Comparison of ENCODE assay signal across 8 cellular contexts in genomic region chr9:70080481-70081119, GRCh38. TPM values are rescaled to one million over a fixed set of nuclear protein-coding genes. Genes with fewer than 3 reads are reported as not detected.
DNase-seq lines count a peak whose midpoint lies in the region; ATAC-seq and TF ChIP-seq lines count a peak whose summit lies in the region.

No MANE protein-coding gene starts in this region.

- no peak overlapping the region for H2AK9ac ChIP-seq in IMR-90 (replicated peaks; ENCODE audit: low read depth, low read length, poor library complexity)

- 0 out of 2 replicates have a peak, but pooled peaks cover 2% of the 10 kb centered on the region for H3K9me1 ChIP-seq in IMR-90 (ENCODE audit: insufficient read depth, low read length)

- no peak overlapping the region for H2BK5ac ChIP-seq in IMR-90 (ENCODE audit: low read depth, low read length, poor library complexity, severe bottlenecking)

- dilution Hi-C loops in IMR-90 (cut with HindIII; ENCODE audit: low sequenced_read_pairs, unreplicated experiment): no loop called here

- no peak overlapping the region for H2BK20ac ChIP-seq in IMR-90 (ENCODE audit: low read depth, low read length)

- no peak overlapping the region for H3K27ac ChIP-seq in IMR-90 (ENCODE audit: insufficient read depth, low read length)
- peak overlapping the region in 10 of 12 donors; percentile 25 to 92 (median 68) for H3K27ac ChIP-seq in heart left ventricle
- H3K27ac ChIP-seq in subcutaneous abdominal adipose tissue (ENCODE audit: low read depth, low read length): peak overlapping the region; percentile 9

- H3K23ac ChIP-seq in IMR-90 (ENCODE audit: low read depth, low read length): no peak overlapping the region

- in situ Hi-C loops in IMR-90 (cut with MboI; ENCODE audit: low sequenced_read_pairs): no loop called here

- DNase-seq in IMR-90: peak; percentile 74
- peak; percentile 30 for DNase-seq in SHP77 treated with DMSO at 0.1 percent for 48 hours (lab: John Stamatoyannopoulos, UW)
- DNase-seq in heart left ventricle: peak in 4 of 5 donors; percentile 40 to 54 (median 51)
- DNase-seq in NCI-H526 treated with DMSO at 0.1 percent for 48 hours (lab: John Stamatoyannopoulos, UW): no peak
- no peak for DNase-seq in NCI-H187 treated with DMSO at 0.1 percent for 48 hours (lab: John Stamatoyannopoulos, UW)
- no peak for DNase-seq in activated CD4-positive, alpha-beta T cell treated with anti-CD3 and anti-CD28 coated beads, Interleukin-2, amount 50 U/mL, for 48 hours
- DNase-seq in A172 (ENCODE audit: low spot score): no peak

- H3K4me1 ChIP-seq in IMR-90 (ENCODE audit: control insufficient read depth, insufficient read depth, low read length) (peaks cover 1% of the 10 kb centered on the region; the same call in 1 of the 2 replicates), heart left ventricle (peaks cover 0 to 60% (median 20%) of the 10 kb centered on the region in 12 donors), subcutaneous abdominal adipose tissue (ENCODE audit: control insufficient read depth in 5 of 5, insufficient read depth in 5 of 5, low read length in 5 of 5) (peaks cover 3 to 24% (median 21%) of the 10 kb centered on the region in 5 donors)

- H3K56ac ChIP-seq in IMR-90 (ENCODE audit: extremely low read depth, insufficient read depth, low read length): no peak overlapping the region

- H3K9me3 ChIP-seq in IMR-90 (ENCODE audit: control insufficient read depth, insufficient read depth, low read length): no peaks in the 10 kb centered on the region
- no peaks in the 10 kb centered on the region for H3K9me3 ChIP-seq in heart left ventricle
- H3K9me3 ChIP-seq in subcutaneous abdominal adipose tissue (ENCODE audit: control insufficient read depth in 5 of 5, low read length in 5 of 5): no peaks in the 10 kb centered on the region

- 0 out of 4 replicates have a peak overlapping the region, but pooled peaks of 1 of the 2 experiments have one; percentile 17 for H4K8ac ChIP-seq in IMR-90 (ENCODE audit: low read depth in 2 of 2, low read length in 2 of 2)

- no peak overlapping the region for H4K5ac ChIP-seq in IMR-90 (ENCODE audit: low read depth, low read length)

- H3K79me1 ChIP-seq in IMR-90 (ENCODE audit: low read depth in 1 of 2, low read length in 2 of 2): no peaks in the 10 kb centered on the region

- H3K4ac ChIP-seq in IMR-90 (ENCODE audit: low read depth, low read length): no peak overlapping the region

- H3K4me3 ChIP-seq in IMR-90 (ENCODE audit: insufficient read depth, low read depth, low read length) (no peak overlapping the region), heart left ventricle (no peak overlapping the region), subcutaneous abdominal adipose tissue (ENCODE audit: low read depth in 1 of 5, low read length in 5 of 5) (peak overlapping the region in 1 of 5 donors; percentile 12)

- H3K18ac ChIP-seq in IMR-90 (ENCODE audit: low read depth, low read length): no peak overlapping the region

- intact Hi-C loops in IMR-90 (cut with micrococcal nuclease): no loop called here
- intact Hi-C loops in heart left ventricle (cut with DNase I): loop anchor here in 2 of 10 donors (10.0 kb wide), 2 partner anchors 46 to 276 kb away; no protein-coding TSS in a partner anchor

- H2AFZ ChIP-seq in IMR-90 (replicated peaks; ENCODE audit: low read length, poor library complexity): no peak overlapping the region

- TF ChIP-seq CTCF in IMR-90 (conservative IDR thresholded peaks at IDR 0.05; ENCODE audit: low read depth, low read length) (no peak), heart left ventricle (IDR thresholded peaks at IDR 0.05) (no peak)

- TF ChIP-seq RAD21 in IMR-90 (IDR thresholded peaks at IDR 0.05; ENCODE audit: low read length): no peak

- H2BK120ac ChIP-seq in IMR-90 (ENCODE audit: low read depth, low read length): no peak overlapping the region

- H3K27me3 ChIP-seq in IMR-90 (ENCODE audit: control insufficient read depth, insufficient read depth, low read length) (no peaks in the 10 kb centered on the region; the same call in 1 of the 2 replicates), heart left ventricle (no peaks in the 10 kb centered on the region), subcutaneous abdominal adipose tissue (ENCODE audit: control insufficient read depth in 5 of 5, insufficient read depth in 4 of 5, low read length in 5 of 5) (no peaks in the 10 kb centered on the region)

- peak overlapping the region; percentile 8; the same call in 1 of the 2 replicates for H3K14ac ChIP-seq in IMR-90 (replicated peaks; ENCODE audit: low read depth, low read length)

- no peaks in the 10 kb centered on the region for H3K36me3 ChIP-seq in IMR-90 (ENCODE audit: control insufficient read depth, insufficient read depth, low read length)
- no peaks in the 10 kb centered on the region for H3K36me3 ChIP-seq in heart left ventricle
- H3K36me3 ChIP-seq in subcutaneous abdominal adipose tissue (ENCODE audit: control insufficient read depth in 5 of 5, insufficient read depth in 5 of 5, low read length in 5 of 5): no peaks in the 10 kb centered on the region

- H2AK5ac ChIP-seq in IMR-90 (ENCODE audit: low read depth, low read length): no peak overlapping the region

- no peaks in the 10 kb centered on the region for H4K20me1 ChIP-seq in IMR-90 (ENCODE audit: insufficient read depth, low read length)

- POLR2A ChIA-PET in IMR-90 (lab: Charles Lee; ENCODE audit: unreplicated experiment): no interaction called here

- BruUV-seq in IMR-90 (replicated peaks; lab: Mats Ljungman, UMichigan): no TSS peak

- TF ChIP-seq POLR2A in IMR-90 (IDR thresholded peaks at IDR 0.05; ENCODE audit: low read depth, low read length): no peak
- no peak for TF ChIP-seq POLR2A in heart left ventricle (IDR thresholded peaks at IDR 0.05)

- CTCF ChIA-PET in IMR-90 (lab: Yijun Ruan, JAX): interaction anchor here (1.2 to 1.9 kb wide), 2 partner anchors 30 to 127 kb away, joined by 3 to 7 read pairs; no protein-coding TSS in a partner anchor

- H2BK15ac ChIP-seq in IMR-90 (ENCODE audit: low read depth, low read length): no peak overlapping the region

- no peak overlapping the region for H3K4me2 ChIP-seq in IMR-90 (ENCODE audit: low read depth, low read length)

- H4K91ac ChIP-seq in IMR-90 (ENCODE audit: insufficient read depth, low read depth, low read length): no peak overlapping the region

- 14% methylated on average over 1 of the region's 5 CpGs; no CpG with 5 or more reads in 1 of the 2 experiments for WGBS in IMR-90 (ENCODE audit: extremely low coverage in 2 of 2, insufficient read length in 1 of 2), 2 experiments
- WGBS in heart left ventricle, 4 donors: 10 to 23% (median 16%) methylated on average over 5 of the region's 5 CpGs

- no peak; the same call in 1 of the 2 replicates for ATAC-seq in IMR-90 (ENCODE audit: low read depth)
- peak; percentile 85 to 93 (median 90) for ATAC-seq in heart left ventricle

- H3K9ac ChIP-seq in IMR-90 (ENCODE audit: low read depth, low read length) (no peak overlapping the region), subcutaneous abdominal adipose tissue (ENCODE audit: low read length in 5 of 5) (no peak overlapping the region)

TF ChIP-seq in IMR-90, 13 proteins besides CTCF, POLR2A, EP300 and RAD21:
- TF ChIP-seq SMC3 (IDR thresholded peaks at IDR 0.05; ENCODE audit: low read depth, low read length) (no peak), BHLHE40 (IDR thresholded peaks at IDR 0.05; ENCODE audit: low read depth, low read length) (no peak), MAFK (IDR thresholded peaks at IDR 0.05; ENCODE audit: low read depth, low read length) (no peak), RFX5 (IDR thresholded peaks at IDR 0.05; ENCODE audit: low read depth, low read length) (no peak), FOS (IDR thresholded peaks at IDR 0.05; ENCODE audit: low read depth, low read length) (no peak)

RNA-seq across cellular contexts. Expression of gene MAMDC2, which starts 37.0 kb away (rescaled TPM):
- total RNA-seq in IMR-90 (2012; rRNA removed): 5.0 and 5.6 TPM in 2 replicates
- polyA plus RNA-seq in IMR-90 (2012; rRNA removed): 5.0 and 5.2 TPM in 2 replicates
- 1.2 and 2.8 TPM in 2 replicates for polyA plus RNA-seq in IMR-90 (2012; cell fraction: cytosol; rRNA removed)
- polyA plus RNA-seq in IMR-90 (2012; cell fraction: nucleus; rRNA removed; ENCODE audit: low replicate concordance): 1.3 and 3.5 TPM in 2 replicates
- 10 to 100 TPM in 3 of 9 donors, 1 to 10 TPM in 6; 2.5 to 23.9 (median 5.2) TPM for total RNA-seq in heart left ventricle
- polyA plus RNA-seq in heart left ventricle: 1 to 10 TPM; 3.9 to 5.1 TPM
- total RNA-seq in A172 (2014; rRNA removed; shearing (Covaris generic)): 4.2 and 6.0 TPM in 2 replicates

Comparison
In these comparisons a context has a peak if more than half of its experiments do, and no peak if none do; other contexts are left out.
1. DNase-seq: peak in IMR-90 (single experiment), SHP77 treated with DMSO at 0.1 percent for 48 hours (single experiment) and heart left ventricle (4 of 5); none in NCI-H526 treated with DMSO at 0.1 percent for 48 hours (single experiment), NCI-H187 treated with DMSO at 0.1 percent for 48 hours (single experiment), activated CD4-positive, alpha-beta T cell treated with anti-CD3 and anti-CD28 coated beads, Interleukin-2, amount 50 U/mL, for 48 hours (0 of 2) and A172 (single experiment).